In the genomic region with DNA sequence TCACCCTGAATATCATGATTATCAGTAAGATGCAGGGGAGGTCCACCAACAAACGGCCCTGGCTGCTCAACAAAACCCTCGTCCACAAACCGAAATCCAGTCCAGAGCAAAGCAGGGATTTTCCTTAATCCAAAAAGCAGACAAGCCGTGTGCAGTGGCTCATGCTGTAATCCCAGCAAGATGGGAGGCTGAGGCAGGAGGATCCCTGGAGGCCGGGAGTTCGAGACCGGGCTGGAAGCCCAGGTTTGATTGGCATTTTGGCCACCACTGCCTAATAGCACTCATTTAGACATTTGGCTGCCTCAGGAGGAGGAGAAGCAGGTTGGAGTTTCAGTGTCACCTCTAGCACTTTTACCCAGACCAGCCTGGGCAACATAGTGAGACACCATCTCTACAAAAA, we compare ENCODE assay signal across 22 cellular contexts.
"Had no signal": no experiment of that assay in that cellular context is flagged by ENCODE, and none has a peak within 500 bp of the region (broad histone marks: within the 10 kb centered on the region; RNA-seq: fewer than 3 reads in every experiment).

No MANE protein-coding gene starts in this region.

- DNase-seq: colonic mucosa; cortex of kidney; dermis blood vessel endothelial cell; dorsolateral prefrontal cortex; effector CD4-positive, alpha-beta T cell; effector CD8-positive, alpha-beta T cell; effector memory CD4-positive, alpha-beta T cell; effector memory CD8-positive, alpha-beta T cell; endodermal cell; erythroblast; esophagus squamous epithelium; foreskin fibroblast; foreskin keratinocyte; foreskin melanocyte; gastrocnemius medialis; glutamatergic neuron; head of caudate nucleus; heart left ventricle; heart right ventricle had no signal

- H3K36me3 ChIP-seq: colonic mucosa, esophagus squamous epithelium, gastrocnemius medialis, gastroesophageal sphincter, heart left ventricle, heart right ventricle had no signal

- H3K4me1 ChIP-seq: colonic mucosa, esophagus squamous epithelium, foreskin keratinocyte, gastrocnemius medialis, gastroesophageal sphincter, heart left ventricle, heart right ventricle had no signal

- H3K27me3 ChIP-seq: colonic mucosa, esophagus squamous epithelium, foreskin keratinocyte, gastrocnemius medialis, gastroesophageal sphincter, heart right ventricle had no signal

- H3K9me3 ChIP-seq: colonic mucosa, esophagus squamous epithelium, gastrocnemius medialis, heart left ventricle had no signal

- H3K27ac ChIP-seq: colonic mucosa, coronary artery, dorsolateral prefrontal cortex, epithelial cell of prostate, esophagus squamous epithelium, foreskin keratinocyte, gastrocnemius medialis, gastroesophageal sphincter, heart left ventricle, heart right ventricle had no signal

- H3K4me3 ChIP-seq: colonic mucosa, coronary artery, dorsolateral prefrontal cortex, esophagus squamous epithelium, gastrocnemius medialis, gastroesophageal sphincter, heart left ventricle, heart right ventricle had no signal
